In the genomic region with DNA sequence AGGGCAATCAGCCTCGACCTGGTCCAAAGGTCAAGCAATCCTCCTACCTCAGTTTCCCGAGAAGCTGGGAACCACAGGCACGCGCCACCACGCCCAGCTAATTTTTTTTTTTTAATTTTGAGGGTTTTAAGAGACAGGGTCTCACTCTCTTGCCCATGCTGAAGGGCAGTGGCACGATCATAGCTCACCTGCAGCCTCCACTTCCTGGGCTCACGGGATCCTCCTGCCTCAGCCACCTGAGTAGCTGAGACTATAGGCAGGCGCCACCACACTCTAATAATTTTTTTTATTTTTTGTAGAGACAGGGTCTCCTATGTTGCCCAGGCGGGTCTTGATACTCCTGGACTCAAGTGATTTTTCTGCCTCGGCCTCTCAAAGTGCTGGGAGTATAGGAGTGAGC, we compare ENCODE assay signal across 9 cellular contexts. TPM values are rescaled to one million over a fixed set of nuclear protein-coding genes. Genes with fewer than 3 reads are reported as not detected.
DNase-seq lines count a peak whose midpoint lies in the region; FAIRE-seq and TF ChIP-seq lines count a peak whose summit lies in the region.
"Had no signal": no experiment of that assay in that cellular context is flagged by ENCODE, and none has a peak within 500 bp of the region (broad histone marks: within the 10 kb centered on the region; RNA-seq: fewer than 3 reads in every experiment).

No MANE protein-coding gene starts in this region.

- no peak for DNase-seq in CD4-positive, alpha-beta memory T cell
- DNase-seq in MM.1S (no peak), neural crest cell (ENCODE audit: low read depth, low spot score) (no peak), RKO (ENCODE audit: low spot score) (no peak), DMS53 (lab: John Stamatoyannopoulos, UW) (no peak), cortex of kidney (lab: John Stamatoyannopoulos, UW) (no peak), GM12891 (ENCODE audit: insufficient read length, low spot score) (no peak)
- DNase-seq: amniotic stem cell had no signal

- H3K27ac ChIP-seq in CD4-positive, alpha-beta memory T cell (ENCODE audit: low read depth, low read length) = no peak overlapping the region
- no peak overlapping the region for H3K27ac ChIP-seq in MM.1S (ENCODE audit: low read length)
- H3K27ac ChIP-seq in ectodermal cell (ENCODE audit: insufficient read depth, low read depth, low read length, poor library complexity, severe bottlenecking) = no peak overlapping the region

- intact Hi-C loops in CD4-positive, alpha-beta memory T cell (cut with micrococcal nuclease) = loop anchor here (5.0 kb wide), 2 partner anchors 468 to 1622 kb away; partner anchors contain the start of genes CLK4 and RNF44

- CTCF ChIA-PET in CD4-positive, alpha-beta memory T cell (lab: Charles Lee; ENCODE audit: partially characterized antibody) = interaction anchor here (1.2 to 1.9 kb wide), 9 partner anchors 11 to 344 kb away, joined by 4 to 8 read pairs (median 5); partner anchors contain the start of gene ZNF346

- 87 to 90% methylated on average over 10 of the region's 10 CpGs for WGBS in ectodermal cell, 2 experiments

- H3K27ac Mint-ChIP-seq in CD4-positive, alpha-beta memory T cell = peak overlapping the region in 4 of 7 donors; percentile 91 to 97 (median 93)
- no peak overlapping the region for H3K27ac Mint-ChIP-seq in neural crest cell (ENCODE audit: unreplicated experiment)

- H3K9me2 ChIP-seq in MM.1S (replicated peaks; ENCODE audit: insufficient read depth, low read length) = no peaks in the 10 kb centered on the region

- POLR2A ChIA-PET in CD4-positive, alpha-beta memory T cell (lab: Charles Lee; ENCODE audit: partially characterized antibody) = interaction anchor here (0.9 to 5.5 kb wide), 7 partner anchors 8 to 469 kb away, joined by 3 to 51 read pairs (median 3); partner anchors contain the start of genes RNF44 and ZNF346

- peaks cover 66% of the 10 kb centered on the region for H3K79me2 ChIP-seq in MM.1S (ENCODE audit: low read length)

- no peaks in the 10 kb centered on the region for H3K27me3 Mint-ChIP-seq in CD4-positive, alpha-beta memory T cell
- no peaks in the 10 kb centered on the region for H3K27me3 Mint-ChIP-seq in neural crest cell (ENCODE audit: low read depth)

- H3K4me1 Mint-ChIP-seq in CD4-positive, alpha-beta memory T cell = peaks cover 27 to 42% (median 34%) of the 10 kb centered on the region in 4 donors
- peaks cover 27% of the 10 kb centered on the region for H3K4me1 Mint-ChIP-seq in neural crest cell

- H2AFZ ChIP-seq in MM.1S (ENCODE audit: low read length) = no peak overlapping the region

- no peak for FAIRE-seq in GM12891 (lab: Jason Lieb, UNC)

- H3K36me3 ChIP-seq in CD4-positive, alpha-beta memory T cell (ENCODE audit: insufficient read depth, low read length) = no peaks in the 10 kb centered on the region
- no peaks in the 10 kb centered on the region for H3K36me3 ChIP-seq in MM.1S (replicated peaks; ENCODE audit: insufficient read depth, low read length)
- H3K36me3 ChIP-seq in ectodermal cell (ENCODE audit: control insufficient read depth, insufficient read depth, low read length) = peaks cover 4% of the 10 kb centered on the region

- H3K9ac ChIP-seq in MM.1S (ENCODE audit: low read length) = peak overlapping the region; percentile 94; the same call in 1 of the 2 replicates

- H3F3A ChIP-seq in MM.1S (ENCODE audit: insufficient read depth, low read length) = no peaks in the 10 kb centered on the region

- peaks cover 0 to 4% (median 0%) of the 10 kb centered on the region in 8 donors for H3K9me3 Mint-ChIP-seq in CD4-positive, alpha-beta memory T cell
- no peaks in the 10 kb centered on the region for H3K9me3 Mint-ChIP-seq in neural crest cell

- H3K36me3 Mint-ChIP-seq in CD4-positive, alpha-beta memory T cell = peaks cover 8 to 13% of the 10 kb centered on the region in 2 donors
- H3K36me3 Mint-ChIP-seq in neural crest cell (ENCODE audit: low read depth) = no peaks in the 10 kb centered on the region

- H3K9me3 ChIP-seq in CD4-positive, alpha-beta memory T cell (ENCODE audit: control insufficient read depth in 1 of 2, low read length in 2 of 2) = no peaks in the 10 kb centered on the region
- H3K9me3 ChIP-seq in MM.1S (replicated peaks; ENCODE audit: insufficient read depth, low read length) (no peaks in the 10 kb centered on the region), ectodermal cell (ENCODE audit: control insufficient read depth, low read length) (no peaks in the 10 kb centered on the region)

- TF ChIP-seq POLR2A in GM12891 (IDR thresholded peaks at IDR 0.05; ENCODE audit: low read depth, low read length) = no peak

- no peak overlapping the region for H3K4me3 ChIP-seq in CD4-positive, alpha-beta memory T cell (ENCODE audit: low read length in 2 of 2)
- H3K4me3 ChIP-seq in MM.1S (ENCODE audit: low read length) (peak overlapping the region; percentile 95), ectodermal cell (ENCODE audit: insufficient read depth, low read depth, low read length) (peak overlapping the region; percentile 87)

- H3K4me2 ChIP-seq in MM.1S (ENCODE audit: low read depth, low read length) = peak overlapping the region; percentile 96; the same call in 1 of the 2 replicates

- no peaks in the 10 kb centered on the region for H3K27me3 ChIP-seq in CD4-positive, alpha-beta memory T cell (ENCODE audit: insufficient read depth, low read length)
- no peaks in the 10 kb centered on the region for H3K27me3 ChIP-seq in MM.1S (replicated peaks; ENCODE audit: insufficient read depth, low read length)
- H3K27me3 ChIP-seq in ectodermal cell (ENCODE audit: control insufficient read depth, insufficient read depth, low read length, poor library complexity, severe bottlenecking) = no peaks in the 10 kb centered on the region

- peaks cover 16% of the 10 kb centered on the region; the same call in 1 of the 2 replicates for H4K20me1 ChIP-seq in MM.1S (ENCODE audit: insufficient read depth, low read length)

- H3K4me1 ChIP-seq in CD4-positive, alpha-beta memory T cell (ENCODE audit: insufficient read depth, low read length) = peaks cover 23% of the 10 kb centered on the region
- H3K4me1 ChIP-seq in MM.1S (ENCODE audit: low read length) (peaks cover 14% of the 10 kb centered on the region; the same call in 1 of the 2 replicates), ectodermal cell (ENCODE audit: control insufficient read depth, insufficient read depth, low read length) (peaks cover 4% of the 10 kb centered on the region)

- TF ChIP-seq CTCF in MM.1S (IDR thresholded peaks at IDR 0.05; ENCODE audit: low read length) (no peak), neural crest cell (conservative IDR thresholded peaks at IDR 0.05) (no peak)

- peak overlapping the region; percentile 91 to 96 (median 94) for H3K4me3 Mint-ChIP-seq in CD4-positive, alpha-beta memory T cell
- peak overlapping the region; percentile 98 for H3K4me3 Mint-ChIP-seq in neural crest cell

TF ChIP-seq in GM12891, 5 proteins besides CTCF, POLR2A, EP300 and RAD21:
- TF ChIP-seq POLR2AphosphoS5 (IDR thresholded peaks at IDR 0.05; ENCODE audit: low read depth, low read length) (no peak), TAF1 (IDR thresholded peaks at IDR 0.05; ENCODE audit: low read depth, low read length) (no peak), PAX5 (IDR thresholded peaks at IDR 0.05; ENCODE audit: insufficient read depth, low read length, severe bottlenecking) (no peak), POU2F2 (IDR thresholded peaks at IDR 0.05; ENCODE audit: low read depth, low read length) (no peak), SPI1 (IDR thresholded peaks at IDR 0.05; ENCODE audit: low read depth, low read length) (no peak)

RNA-seq across cellular contexts. Expression of gene UIMC1, which starts 1.6 kb away (rescaled TPM):
- total RNA-seq in CD4-positive, alpha-beta memory T cell = 10 to 100 TPM; 57.1 to 61.7 TPM
- polyA plus RNA-seq in CD4-positive, alpha-beta memory T cell = 10 to 100 TPM; 16.7 to 25.3 TPM
- polyA plus RNA-seq in ectodermal cell (2013, experiment 1 of 4) = 42.8 TPM
- polyA plus RNA-seq in ectodermal cell (2013, experiment 2 of 4) = 43.0 TPM
- 36.4 TPM for polyA plus RNA-seq in ectodermal cell (2013, experiment 3 of 4)
- polyA plus RNA-seq in ectodermal cell (2013, experiment 4 of 4) = 37.9 TPM
- total RNA-seq in neural crest cell = 45.4 and 46.6 TPM in 2 replicates
- 22.5 TPM for polyA plus RNA-seq in GM12891 (2012; ENCODE audit: low read depth, missing spikeins)

RNA-seq across cellular contexts. Expression of gene ZNF346, which starts 17.5 kb away (rescaled TPM):
- total RNA-seq in CD4-positive, alpha-beta memory T cell = 10 to 100 TPM; 24.0 to 29.1 TPM
- polyA plus RNA-seq in CD4-positive, alpha-beta memory T cell = 10 to 100 TPM in 1 of 2 donors, 1 to 10 TPM in 1; 7.3 to 18.9 TPM
- 30.2 TPM for polyA plus RNA-seq in ectodermal cell (2013, experiment 1 of 4)
- polyA plus RNA-seq in ectodermal cell (2013, experiment 2 of 4) = 29.4 TPM
- 32.6 TPM for polyA plus RNA-seq in ectodermal cell (2013, experiment 3 of 4)
- 30.2 TPM for polyA plus RNA-seq in ectodermal cell (2013, experiment 4 of 4)
- 39.6 and 41.5 TPM in 2 replicates for total RNA-seq in neural crest cell
- 11.3 TPM for polyA plus RNA-seq in GM12891 (2012; ENCODE audit: low read depth, missing spikeins)

Comparison
In these comparisons a context has a peak if more than half of its experiments do, and no peak if none do; other contexts are left out.
1. H3K4me3 ChIP-seq: peak in MM.1S (single experiment) and ectodermal cell (single experiment); none in CD4-positive, alpha-beta memory T cell (0 of 2).